8 cellular contexts compared by ENCODE assay signal in the genomic region with DNA sequence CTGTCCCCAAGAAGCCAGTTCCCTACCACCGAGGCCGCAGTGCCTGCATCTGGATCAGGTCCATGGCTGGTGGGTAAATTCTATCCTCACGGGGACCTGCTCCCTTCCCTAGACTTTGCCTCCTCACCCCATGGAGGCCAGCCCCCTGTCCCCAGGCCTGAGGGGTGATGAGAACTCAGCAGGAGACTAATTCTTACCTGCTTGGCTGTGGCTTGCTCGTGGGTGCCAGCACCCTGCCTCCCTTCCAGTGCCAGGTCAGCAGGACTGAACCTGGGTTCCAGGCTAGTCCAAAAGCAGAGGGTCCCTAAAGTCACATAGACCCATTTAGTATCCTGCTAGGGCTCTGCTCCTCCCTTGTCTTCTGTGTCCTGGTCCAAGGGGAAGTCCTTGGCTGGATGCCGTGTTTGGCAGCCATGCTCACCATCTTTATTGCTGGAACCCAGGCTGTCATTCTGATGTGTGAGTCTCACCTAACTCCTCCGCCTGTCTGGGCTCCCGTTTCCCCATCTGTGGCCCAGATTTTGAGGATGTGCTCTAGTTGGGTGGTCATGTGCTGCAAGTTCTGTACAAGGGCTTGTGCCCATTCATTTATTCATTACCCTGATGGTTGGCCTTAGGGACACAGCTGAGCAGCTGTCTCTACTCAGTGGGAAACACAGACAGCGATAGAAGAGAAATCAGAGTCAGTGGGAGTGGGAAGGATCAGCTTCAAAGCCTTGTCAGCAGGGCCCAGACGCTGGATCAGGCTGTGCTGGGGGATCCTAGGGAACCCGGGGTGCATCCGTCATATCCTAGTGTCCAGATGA. TPM values are rescaled to one million over a fixed set of nuclear protein-coding genes. Genes with fewer than 3 reads are reported as not detected.
DNase-seq lines count a peak whose midpoint lies in the region; FAIRE-seq and TF ChIP-seq lines count a peak whose summit lies in the region.

No MANE protein-coding gene starts in this region.

- H3K27me3 ChIP-seq in Caco-2 (replicated peaks; ENCODE audit: control insufficient read depth, insufficient read depth, low read length) (no peaks in the 10 kb centered on the region), HUES48 (ENCODE audit: control insufficient read depth, insufficient read depth, low read length) (no peaks in the 10 kb centered on the region), astrocyte (ENCODE audit: insufficient read depth, low read length) (no peaks in the 10 kb centered on the region), iPS-18a (ENCODE audit: control insufficient read depth, insufficient read depth, low read length) (no peaks in the 10 kb centered on the region)

- TF ChIP-seq CTCF in Caco-2 (IDR thresholded peaks at IDR 0.05; ENCODE audit: insufficient read depth in 1 of 2, low read depth in 1 of 2, low read length in 1 of 2, severe bottlenecking in 1 of 2, unreplicated experiment in 1 of 2) (no peak), astrocyte (IDR thresholded peaks at IDR 0.05; ENCODE audit: insufficient read depth, low read depth, low read length) (no peak)

- H3K27ac ChIP-seq in HUES48 (ENCODE audit: low read depth, low read length) (no peak overlapping the region), astrocyte (ENCODE audit: low read depth, low read length) (no peak overlapping the region), iPS-18a (ENCODE audit: low read length) (no peak overlapping the region)

- no TSS peak for BruUV-seq in Caco-2 (replicated peaks; lab: Mats Ljungman, UMichigan)

- POLR2A ChIA-PET in Caco-2 (lab: Charles Lee): no interaction called here

- H3K27ac Mint-ChIP-seq in Caco-2 (ENCODE audit: unreplicated experiment) (peak overlapping the region; percentile 14), astrocyte (ENCODE audit: unreplicated experiment) (peak overlapping the region; percentile 20)

- peak overlapping the region; percentile 98 for H3K4me2 ChIP-seq in astrocyte (ENCODE audit: low read length)

- no peaks in the 10 kb centered on the region for H3K36me3 ChIP-seq in Caco-2 (ENCODE audit: control insufficient read depth, insufficient read depth, low read length)
- H3K36me3 ChIP-seq in HUES48 (ENCODE audit: control insufficient read depth, insufficient read depth, low read length): 0 out of 2 replicates have a peak, but pooled peaks cover 2% of the 10 kb centered on the region
- no peaks in the 10 kb centered on the region for H3K36me3 ChIP-seq in astrocyte (ENCODE audit: insufficient read depth, low read length)
- no peaks in the 10 kb centered on the region for H3K36me3 ChIP-seq in iPS-18a (ENCODE audit: control insufficient read depth, low read depth, low read length)

- no peaks in the 10 kb centered on the region for H3K9me3 Mint-ChIP-seq in Caco-2 (ENCODE audit: unreplicated experiment)
- H3K9me3 Mint-ChIP-seq in astrocyte (ENCODE audit: unreplicated experiment): no peaks in the 10 kb centered on the region

- CTCF ChIA-PET in Caco-2 (lab: Charles Lee): no interaction called here

- H3K4me1 ChIP-seq in Caco-2 (peaks cover 10% of the 10 kb centered on the region), HUES48 (ENCODE audit: control insufficient read depth, insufficient read depth, low read length) (peaks cover 7% of the 10 kb centered on the region; the same call in 1 of the 2 replicates), astrocyte (ENCODE audit: insufficient read depth, low read length) (peaks cover 10% of the 10 kb centered on the region), iPS-18a (ENCODE audit: control insufficient read depth, low read depth, low read length) (peaks cover 4% of the 10 kb centered on the region)

- H3K4me3 Mint-ChIP-seq in Caco-2 (ENCODE audit: unreplicated experiment): peak overlapping the region; percentile 78
- peak overlapping the region; percentile 88 for H3K4me3 Mint-ChIP-seq in astrocyte (ENCODE audit: unreplicated experiment)

- DNase-seq in Caco-2 (no peak), astrocyte (ENCODE audit: low read depth) (peak; percentile 12), skeletal muscle cell (ENCODE audit: low read depth) (no peak), NCI-H748 (lab: John Stamatoyannopoulos, UW; ENCODE audit: unreplicated experiment) (no peak)
- DNase-seq in activated effector memory CD4-positive, alpha-beta T cell treated with anti-CD3 and anti-CD28 coated beads, Interleukin-2, amount 50 U/mL, for 16 hours: no peak
- no peak for DNase-seq in activated CD4-positive, alpha-beta T cell treated with anti-CD3 and anti-CD28 coated beads, Interleukin-2, amount 50 U/mL, for 48 hours

- H4K20me1 ChIP-seq in astrocyte (ENCODE audit: insufficient read depth, low read length): peaks cover 31% of the 10 kb centered on the region

- H3K36me3 Mint-ChIP-seq in Caco-2 (ENCODE audit: insufficient read depth, unreplicated experiment) (peaks cover 8% of the 10 kb centered on the region), astrocyte (ENCODE audit: low read depth, unreplicated experiment) (peaks cover 5% of the 10 kb centered on the region)

- peak overlapping the region; percentile 88 for H2AFZ ChIP-seq in astrocyte (ENCODE audit: low read depth, low read length)

- H3K27me3 Mint-ChIP-seq in Caco-2 (ENCODE audit: insufficient read depth, unreplicated experiment): no peaks in the 10 kb centered on the region
- no peaks in the 10 kb centered on the region for H3K27me3 Mint-ChIP-seq in astrocyte (ENCODE audit: low read depth, unreplicated experiment)

- H3K4me1 Mint-ChIP-seq in Caco-2 (ENCODE audit: low read depth, unreplicated experiment): peaks cover 13% of the 10 kb centered on the region
- peaks cover 4% of the 10 kb centered on the region for H3K4me1 Mint-ChIP-seq in astrocyte (ENCODE audit: low read depth, unreplicated experiment)

- H3K4me3 ChIP-seq in Caco-2 (ENCODE audit: low read depth, low read length): peak overlapping the region; percentile 76
- H3K4me3 ChIP-seq in HUES48 (ENCODE audit: low read depth, low read length): peak overlapping the region; percentile 86
- peak overlapping the region; percentile 82 for H3K4me3 ChIP-seq in astrocyte (ENCODE audit: insufficient read depth, low read depth, low read length)
- H3K4me3 ChIP-seq in iPS-18a (ENCODE audit: low read length): peak overlapping the region; percentile 73
- H3K4me3 ChIP-seq in skeletal muscle cell (ENCODE audit: low read depth, low read length): peak overlapping the region; percentile 85

- peaks cover 27% of the 10 kb centered on the region for H3K79me2 ChIP-seq in astrocyte (ENCODE audit: insufficient read depth, low read length)

- H3K9ac ChIP-seq in HUES48 (ENCODE audit: low read depth, low read length): peak overlapping the region; percentile 56
- peak overlapping the region; percentile 82 for H3K9ac ChIP-seq in astrocyte (ENCODE audit: low read length)
- H3K9ac ChIP-seq in iPS-18a (ENCODE audit: low read length): peak overlapping the region; percentile 50

- no peak for FAIRE-seq in astrocyte (lab: Jason Lieb, UNC)

- H3K9me3 ChIP-seq in Caco-2: no peaks in the 10 kb centered on the region
- H3K9me3 ChIP-seq in HUES48 (ENCODE audit: control insufficient read depth, insufficient read depth, low read length): no peaks in the 10 kb centered on the region
- no peaks in the 10 kb centered on the region for H3K9me3 ChIP-seq in astrocyte (ENCODE audit: insufficient read depth, low read depth, low read length)
- H3K9me3 ChIP-seq in iPS-18a (ENCODE audit: control insufficient read depth, low read depth, low read length): no peaks in the 10 kb centered on the region

- intact Hi-C loops in Caco-2 (cut with micrococcal nuclease; ENCODE audit: unreplicated experiment): loop anchor here (2.0 to 5.0 kb wide), 2 partner anchors 47 to 162 kb away; no protein-coding TSS in a partner anchor

RNA-seq across cellular contexts. Expression of a gene that starts 0.9 kb away (rescaled TPM):
- total RNA-seq in Caco-2 (2022): 41.1 and 43.1 TPM in 2 replicates
- 52.2 and 59.0 TPM in 2 replicates for total RNA-seq in astrocyte

RNA-seq across cellular contexts. Expression of a gene that starts 24.4 kb away (rescaled TPM):
- 13.0 and 13.9 TPM in 2 replicates for total RNA-seq in Caco-2 (2022)
- total RNA-seq in astrocyte: 8.6 and 8.7 TPM in 2 replicates

RNA-seq across cellular contexts. Expression of a gene that starts 44.4 kb away (rescaled TPM):
- total RNA-seq in Caco-2 (2022) (not detected in 2 replicates), astrocyte (not detected in 2 replicates)
